In genomic region chr5:174599992-174600391, GRCh38 we compare ENCODE assay signal across 19 cellular contexts.
DNase-seq lines count a peak whose midpoint lies in the region; TF ChIP-seq lines count a peak whose summit lies in the region.
"Had no signal": no experiment of that assay in that cellular context is flagged by ENCODE, and none has a peak within 500 bp of the region (broad histone marks: within the 10 kb centered on the region; RNA-seq: fewer than 3 reads in every experiment).

No MANE protein-coding gene starts in this region.

- no peak overlapping the region for H3K27ac ChIP-seq in HEK293 (ENCODE audit: extremely low read depth, low read depth, low read length)
- H3K27ac ChIP-seq in Peyer's patch = no peak overlapping the region
- H3K27ac ChIP-seq in smooth muscle cell (ENCODE audit: low read depth) = no peak overlapping the region
- no peak overlapping the region for H3K27ac ChIP-seq in colonic mucosa
- H3K27ac ChIP-seq: coronary artery, SJSA1 had no signal

- no peak for TF ChIP-seq POLR2A in Peyer's patch (IDR thresholded peaks at IDR 0.05)

- no peak overlapping the region for H3K9ac ChIP-seq in smooth muscle cell (ENCODE audit: low read depth)
- H3K9ac ChIP-seq in colonic mucosa (ENCODE audit: low read depth in 2 of 2, low read length in 2 of 2) = no peak overlapping the region

- WGBS in smooth muscle cell (ENCODE audit: low lambda C conversion rate) = 43% methylated on average over 6 of the region's 6 CpGs

- H3K4me1 ChIP-seq in HEK293 (ENCODE audit: control insufficient read depth, insufficient read depth, low read length) = no peaks in the 10 kb centered on the region; the same call in 1 of the 2 replicates
- peaks cover 0 to 5% (median 0%) of the 10 kb centered on the region in 4 donors for H3K4me1 ChIP-seq in Peyer's patch
- H3K4me1 ChIP-seq in smooth muscle cell (ENCODE audit: low read depth) = no peaks in the 10 kb centered on the region
- H3K4me1 ChIP-seq in colonic mucosa = no peaks in the 10 kb centered on the region
- H3K4me1 ChIP-seq: SJSA1 had no signal

- intact Hi-C loops in colonic mucosa (cut with DNase I) = no loop called here

- TF ChIP-seq CTCF in HEK293 (tag by site-specific recombination; IDR thresholded peaks at IDR 0.05) = peak; percentile 61; the same call in 1 of the 2 replicates
- TF ChIP-seq CTCF in Peyer's patch (IDR thresholded peaks at IDR 0.05) = peak in 2 of 6 experiments; percentile 7 to 27
- TF ChIP-seq CTCF in smooth muscle cell (IDR thresholded peaks at IDR 0.05; ENCODE audit: borderline replicate concordance, insufficient read depth, poor library complexity, severe bottlenecking) = no peak
- no peak for TF ChIP-seq CTCF in colonic mucosa (IDR thresholded peaks at IDR 0.05)

- DNase-seq in Peyer's patch = peak in 2 of 3 donors; percentile 48 to 52
- DNase-seq in islet precursor cell = peak; percentile 71
- DNase-seq in smooth muscle cell (lab: John Stamatoyannopoulos, UW; ENCODE audit: unreplicated experiment) = no peak
- DNase-seq in NCI-H446 (lab: John Stamatoyannopoulos, UW) = no peak
- DNase-seq in HK-2 (ENCODE audit: unreplicated experiment) = no peak
- DNase-seq in activated CD4-positive, alpha-beta T cell treated with anti-CD3 and anti-CD28 coated beads for 48 hours = no peak
- DNase-seq in colonic mucosa = no peak
- DNase-seq: activated CD4-positive, alpha-beta T cell treated with anti-CD3 and anti-CD28 coated beads, Interleukin-2, amount 10 ng/mL, durations not matched to agents 7 days and 5 days; activated naive CD4-positive, alpha-beta T cell treated with anti-CD3 and anti-CD28 coated beads, Interleukin-2, amount 10 ng/mL, durations not matched to agents 7 days and 5 days; activated T-cell treated with anti-CD3 and anti-CD28 coated beads, Interleukin-2, amount 50 U/mL, for 1 hour; DMS79; kidney; midbrain; NCI-H1417 treated with DMSO at 0.1 percent for 48 hours; NCI-H345; stimulated activated CD4-positive, alpha-beta T cell treated with anti-CD3 and anti-CD28 coated beads, Interleukin-4, amount 100 ng/mL, for 4 hours had no signal

- H2AFZ ChIP-seq in smooth muscle cell (ENCODE audit: low read depth) = peak overlapping the region; percentile 17

- H3K9me3 ChIP-seq in HEK293 (ENCODE audit: control insufficient read depth, insufficient read depth, low read depth, low read length) = no peaks in the 10 kb centered on the region
- no peaks in the 10 kb centered on the region for H3K9me3 ChIP-seq in Peyer's patch
- H3K9me3 ChIP-seq in smooth muscle cell (replicated peaks; ENCODE audit: low read depth) = no peaks in the 10 kb centered on the region
- H3K9me3 ChIP-seq in colonic mucosa = no peaks in the 10 kb centered on the region

- H3K4me3 ChIP-seq in HEK293 (ENCODE audit: low read depth, low read length) (no peak overlapping the region), Peyer's patch (peak overlapping the region in 2 of 4 donors; percentile 15 to 19), smooth muscle cell (no peak overlapping the region), colonic mucosa (no peak overlapping the region)
- H3K4me3 ChIP-seq: coronary artery, SJSA1 had no signal

- CTCF ChIA-PET in HEK293 (lab: Yijun Ruan, JAX) = interaction anchor here (1.3 kb wide), 1 partner anchor 19 kb away, joined by 4 read pairs; no protein-coding TSS in a partner anchor

- H3K27me3 ChIP-seq in Peyer's patch = no peaks in the 10 kb centered on the region
- H3K27me3 ChIP-seq in smooth muscle cell (ENCODE audit: low read depth) = no peaks in the 10 kb centered on the region
- no peaks in the 10 kb centered on the region for H3K27me3 ChIP-seq in colonic mucosa
- H3K27me3 ChIP-seq: SJSA1 had no signal

- POLR2A ChIA-PET in HEK293 (lab: Yijun Ruan, JAX) = no interaction called here

- H3F3A ChIP-seq in smooth muscle cell (ENCODE audit: low read depth) = peaks cover 3% of the 10 kb centered on the region

- no peaks in the 10 kb centered on the region for H3K36me3 ChIP-seq in HEK293 (ENCODE audit: control insufficient read depth in 2 of 2, insufficient read depth in 1 of 2, low read length in 2 of 2)
- H3K36me3 ChIP-seq in Peyer's patch = no peaks in the 10 kb centered on the region
- no peaks in the 10 kb centered on the region for H3K36me3 ChIP-seq in smooth muscle cell (ENCODE audit: low read depth)
- no peaks in the 10 kb centered on the region for H3K36me3 ChIP-seq in colonic mucosa
- H3K36me3 ChIP-seq: SJSA1 had no signal

- no peaks in the 10 kb centered on the region for H3K79me2 ChIP-seq in smooth muscle cell (ENCODE audit: low read depth)

- H3K4me2 ChIP-seq in smooth muscle cell = no peak overlapping the region

- no peaks in the 10 kb centered on the region for H4K20me1 ChIP-seq in smooth muscle cell (ENCODE audit: low read depth)

TF ChIP-seq in HEK293, 187 proteins besides CTCF, POLR2A, EP300 and RAD21 (continues in another document):
- TF ChIP-seq ZNF146 (tag by site-specific recombination; IDR thresholded peaks at IDR 0.05) (no peak), ZNF48 (tag by site-specific recombination; IDR thresholded peaks at IDR 0.05) (no peak), ZNF138 (tag by site-specific recombination; IDR thresholded peaks at IDR 0.05; ENCODE audit: borderline replicate concordance) (no peak), ZNF777 (tag by site-specific recombination; IDR thresholded peaks at IDR 0.05; ENCODE audit: borderline replicate concordance) (no peak), GLIS1 (tag by site-specific recombination; IDR thresholded peaks at IDR 0.05) (peak; percentile 23; the same call in 1 of the 2 replicates), ZNF692 (tag by site-specific recombination; IDR thresholded peaks at IDR 0.05) (no peak), TRIM28 (IDR thresholded peaks at IDR 0.05; ENCODE audit: borderline replicate concordance, low read length) (0 out of 2 replicates have a peak, but pooled peaks have one; percentile 67), ZNF544 (tag by site-specific recombination; IDR thresholded peaks at IDR 0.05) (no peak), YY2 (tag by site-specific recombination; IDR thresholded peaks at IDR 0.05) (no peak), ZXDB (tag by site-specific recombination; IDR thresholded peaks at IDR 0.05) (no peak), SCRT2 (tag by site-specific recombination; IDR thresholded peaks at IDR 0.05) (no peak), OVOL3 (tag by site-specific recombination; IDR thresholded peaks at IDR 0.05) (no peak), ZNF157 (tag by site-specific recombination; IDR thresholded peaks at IDR 0.05) (no peak), ZNF354C (tag by site-specific recombination; IDR thresholded peaks at IDR 0.05; ENCODE audit: borderline replicate concordance, low read depth) (no peak), ZNF571 (tag by site-specific recombination; IDR thresholded peaks at IDR 0.05) (no peak), KLF10 (tag by site-specific recombination; IDR thresholded peaks at IDR 0.05) (no peak), OSR2 (tag by site-specific recombination; IDR thresholded peaks at IDR 0.05) (peak; percentile 46), ELK4 (IDR thresholded peaks at IDR 0.05; ENCODE audit: borderline replicate concordance, low read depth, low read length) (no peak)
- TF ChIP-seq, protein P1, sequence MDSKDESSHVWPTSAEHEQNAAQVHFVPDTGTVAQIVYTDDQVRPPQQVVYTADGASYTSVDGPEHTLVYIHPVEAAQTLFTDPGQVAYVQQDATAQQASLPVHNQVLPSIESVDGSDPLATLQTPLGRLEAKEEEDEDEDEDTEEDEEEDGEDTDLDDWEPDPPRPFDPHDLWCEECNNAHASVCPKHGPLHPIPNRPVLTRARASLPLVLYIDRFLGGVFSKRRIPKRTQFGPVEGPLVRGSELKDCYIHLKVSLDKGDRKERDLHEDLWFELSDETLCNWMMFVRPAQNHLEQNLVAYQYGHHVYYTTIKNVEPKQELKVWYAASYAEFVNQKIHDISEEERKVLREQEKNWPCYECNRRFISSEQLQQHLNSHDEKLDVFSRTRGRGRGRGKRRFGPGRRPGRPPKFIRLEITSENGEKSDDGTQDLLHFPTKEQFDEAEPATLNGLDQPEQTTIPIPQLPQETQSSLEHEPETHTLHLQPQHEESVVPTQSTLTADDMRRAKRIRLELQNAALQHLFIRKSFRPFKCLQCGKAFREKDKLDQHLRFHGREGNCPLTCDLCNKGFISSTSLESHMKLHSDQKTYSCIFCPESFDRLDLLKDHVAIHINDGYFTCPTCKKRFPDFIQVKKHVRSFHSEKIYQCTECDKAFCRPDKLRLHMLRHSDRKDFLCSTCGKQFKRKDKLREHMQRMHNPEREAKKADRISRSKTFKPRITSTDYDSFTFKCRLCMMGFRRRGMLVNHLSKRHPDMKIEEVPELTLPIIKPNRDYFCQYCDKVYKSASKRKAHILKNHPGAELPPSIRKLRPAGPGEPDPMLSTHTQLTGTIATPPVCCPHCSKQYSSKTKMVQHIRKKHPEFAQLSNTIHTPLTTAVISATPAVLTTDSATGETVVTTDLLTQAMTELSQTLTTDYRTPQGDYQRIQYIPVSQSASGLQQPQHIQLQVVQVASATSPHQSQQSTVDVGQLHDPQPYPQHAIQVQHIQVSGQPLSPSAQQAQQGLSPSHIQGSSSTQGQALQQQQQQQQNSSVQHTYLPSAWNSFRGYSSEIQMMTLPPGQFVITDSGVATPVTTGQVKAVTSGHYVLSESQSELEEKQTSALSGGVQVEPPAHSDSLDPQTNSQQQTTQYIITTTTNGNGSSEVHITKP (tag by site-specific recombination; IDR thresholded peaks at IDR 0.05) = peak; percentile 74

Comparison
In these comparisons a context has a peak if more than half of its experiments do, and no peak if none do; other contexts are left out.
1. DNase-seq: peak in Peyer's patch (2 of 3) and islet precursor cell (single experiment); none in smooth muscle cell (single experiment), NCI-H446 (0 of 2), HK-2 (single experiment), activated CD4-positive, alpha-beta T cell treated with anti-CD3 and anti-CD28 coated beads for 48 hours (single experiment) and colonic mucosa (single experiment).